Comparison of ENCODE assay signal across 1 cellular context in genomic region chr10:7817984-7818294, GRCh38.
A peak's percentile ranks its signal among the peaks of the same experiment; 100 is the strongest.
TF ChIP-seq lines count a peak whose summit lies in the region.

No MANE protein-coding gene starts in this region.

TF ChIP-seq in HepG2, 621 proteins besides CTCF, POLR2A, EP300 and RAD21:
- TF ChIP-seq YEATS2 (CRISPR knock-in tag; IDR thresholded peaks at IDR 0.05; ENCODE audit: borderline replicate concordance) (no peak), HCFC1 (IDR thresholded peaks at IDR 0.05; ENCODE audit: low read depth, low read length) (no peak), RXRB (CRISPR knock-in tag; IDR thresholded peaks at IDR 0.05; ENCODE audit: borderline replicate concordance) (no peak), ZNF30 (CRISPR knock-in tag; IDR thresholded peaks at IDR 0.05) (0 out of 2 replicates have a peak, but pooled peaks have one; percentile 45), MTF1 (CRISPR knock-in tag; IDR thresholded peaks at IDR 0.05) (no peak), AFF4 (CRISPR knock-in tag; IDR thresholded peaks at IDR 0.05) (no peak), ZNF121 (CRISPR knock-in tag; IDR thresholded peaks at IDR 0.05) (no peak), SP140L (CRISPR knock-in tag; IDR thresholded peaks at IDR 0.05; ENCODE audit: borderline replicate concordance) (0 out of 2 replicates have a peak, but pooled peaks have one; percentile 32), ZNF589 (CRISPR knock-in tag; conservative IDR thresholded peaks at IDR 0.05) (no peak), FOXO4 (CRISPR knock-in tag; conservative IDR thresholded peaks at IDR 0.05) (0 out of 2 replicates have a peak, but pooled peaks have one; percentile 72), MAFF (IDR thresholded peaks at IDR 0.05; ENCODE audit: low read depth, low read length) (0 out of 2 replicates have a peak, but pooled peaks have one; percentile 1), RBAK (CRISPR knock-in tag; IDR thresholded peaks at IDR 0.05) (no peak), BRF2 (CRISPR knock-in tag; IDR thresholded peaks at IDR 0.05) (no peak), ELF4 (CRISPR knock-in tag; IDR thresholded peaks at IDR 0.05; ENCODE audit: borderline replicate concordance) (peak; percentile 14; the same call in 1 of the 2 replicates)
- TF ChIP-seq, protein P1, sequence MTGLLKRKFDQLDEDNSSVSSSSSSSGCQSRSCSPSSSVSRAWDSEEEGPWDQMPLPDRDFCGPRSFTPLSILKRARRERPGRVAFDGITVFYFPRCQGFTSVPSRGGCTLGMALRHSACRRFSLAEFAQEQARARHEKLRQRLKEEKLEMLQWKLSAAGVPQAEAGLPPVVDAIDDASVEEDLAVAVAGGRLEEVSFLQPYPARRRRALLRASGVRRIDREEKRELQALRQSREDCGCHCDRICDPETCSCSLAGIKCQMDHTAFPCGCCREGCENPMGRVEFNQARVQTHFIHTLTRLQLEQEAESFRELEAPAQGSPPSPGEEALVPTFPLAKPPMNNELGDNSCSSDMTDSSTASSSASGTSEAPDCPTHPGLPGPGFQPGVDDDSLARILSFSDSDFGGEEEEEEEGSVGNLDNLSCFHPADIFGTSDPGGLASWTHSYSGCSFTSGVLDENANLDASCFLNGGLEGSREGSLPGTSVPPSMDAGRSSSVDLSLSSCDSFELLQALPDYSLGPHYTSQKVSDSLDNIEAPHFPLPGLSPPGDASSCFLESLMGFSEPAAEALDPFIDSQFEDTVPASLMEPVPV (CRISPR knock-in tag; IDR thresholded peaks at IDR 0.05) = no peak
